In genomic region chr2:233995985-233996384, GRCh38 we compare ENCODE assay signal across 30 cellular contexts. TPM values are rescaled to one million over a fixed set of nuclear protein-coding genes. Genes with fewer than 3 reads are reported as not detected.
DNase-seq lines count a peak whose midpoint lies in the region; ATAC-seq and TF ChIP-seq lines count a peak whose summit lies in the region.
"Had no signal": no experiment of that assay in that cellular context is flagged by ENCODE, and none has a peak within 500 bp of the region (broad histone marks: within the 10 kb centered on the region; RNA-seq: fewer than 3 reads in every experiment).

No MANE protein-coding gene starts in this region.

- no peaks in the 10 kb centered on the region for H3K36me3 ChIP-seq in effector memory CD4-positive, alpha-beta T cell (ENCODE audit: control insufficient read depth, insufficient read depth, low read length)
- H3K36me3 ChIP-seq: heart right ventricle, suprapubic skin had no signal

- H3K27ac ChIP-seq in effector memory CD4-positive, alpha-beta T cell (ENCODE audit: insufficient read depth, low read length, poor library complexity, severe bottlenecking), result no peak overlapping the region
- H3K27ac ChIP-seq: dorsolateral prefrontal cortex, heart right ventricle, suprapubic skin had no signal

- H3K4me1 ChIP-seq in effector memory CD4-positive, alpha-beta T cell (ENCODE audit: control insufficient read depth, insufficient read depth, low read length, poor library complexity, severe bottlenecking), result peaks cover 14% of the 10 kb centered on the region
- H3K4me1 ChIP-seq: suprapubic skin had no signal

- no peak for TF ChIP-seq CTCF in AG10803 (conservative IDR thresholded peaks at IDR 0.05; ENCODE audit: low read length)
- no peak for TF ChIP-seq CTCF in foreskin fibroblast (IDR thresholded peaks at IDR 0.05; ENCODE audit: low read depth, low read length)

- H3K27me3 ChIP-seq in effector memory CD4-positive, alpha-beta T cell (replicated peaks; ENCODE audit: control insufficient read depth, insufficient read depth, low read length, poor library complexity, severe bottlenecking), result no peaks in the 10 kb centered on the region

- peak; percentile 58 for DNase-seq in AG10803 (ENCODE audit: low read depth)
- peak; percentile 37 for DNase-seq in HCEC 1CT
- DNase-seq in RPMI7951 (ENCODE audit: low read depth), result peak; percentile 15
- DNase-seq in foreskin fibroblast, result peak; percentile 48 to 58
- DNase-seq in SW480 (ENCODE audit: low spot score), result no peak
- DNase-seq in DMS79 treated with DMSO at 0.1 percent for 48 hours (lab: John Stamatoyannopoulos, UW), result no peak
- no peak for DNase-seq in effector memory CD4-positive, alpha-beta T cell
- DNase-seq: activated CD4-positive, alpha-beta T cell treated with anti-CD3 and anti-CD28 coated beads for 4 hours; activated naive CD4-positive, alpha-beta T cell treated with anti-CD3 and anti-CD28 coated beads, Interleukin-2, amount 10 ng/mL, durations not matched to agents 7 days and 5 days; COR-L47; dorsolateral prefrontal cortex; heart right ventricle; left cardiac atrium; naive thymus-derived CD4-positive, alpha-beta T cell; NCI-H1105 treated with DMSO at 0.1 percent for 48 hours; NCI-H2081; NCI-H226; NCI-H748 treated with DMSO at 0.1 percent for 48 hours; occipital lobe; OCI-M1; SHP77 treated with DMSO at 0.1 percent for 48 hours had no signal

- H3K9me3 ChIP-seq in effector memory CD4-positive, alpha-beta T cell (ENCODE audit: control insufficient read depth, low read length), result no peaks in the 10 kb centered on the region
- H3K9me3 ChIP-seq: suprapubic skin had no signal

- ATAC-seq in GM21529 (IDR thresholded peaks at IDR 0.05; ENCODE audit: unreplicated experiment), result no peak
- ATAC-seq: HCT116; heart right ventricle; left cardiac atrium; naive thymus-derived CD4-positive, alpha-beta T cell had no signal

- H3K4me3 ChIP-seq in AG10803 (ENCODE audit: low read length) (no peak overlapping the region), foreskin fibroblast (ENCODE audit: low read depth in 1 of 2, low read length in 2 of 2) (no peak overlapping the region)
- H3K4me3 ChIP-seq in effector memory CD4-positive, alpha-beta T cell (ENCODE audit: insufficient read depth, low read depth, low read length, poor library complexity, severe bottlenecking), result no peak overlapping the region
- H3K4me3 ChIP-seq: dorsolateral prefrontal cortex, heart right ventricle, suprapubic skin had no signal

RNA-seq across cellular contexts. Expression of gene SPP2, which starts 54.5 kb away (rescaled TPM):
- not detected in 2 replicates for total RNA-seq in RPMI7951 (2014; rRNA removed; shearing (Covaris generic))
- total RNA-seq: endothelial cell of umbilical vein; fibroblast of villous mesenchyme; heart right ventricle; left cardiac atrium; LHCN-M2; mesenteric fat pad; naive thymus-derived CD4-positive, alpha-beta T cell; occipital lobe; skeletal muscle tissue; suprapubic skin; ureter had no signal

Comparison
In these comparisons a context has a peak if more than half of its experiments do, and no peak if none do; other contexts are left out.
1. DNase-seq: peak in AG10803 (single experiment), HCEC 1CT (single experiment), RPMI7951 (single experiment) and foreskin fibroblast (2 of 2); none in SW480 (single experiment), DMS79 treated with DMSO at 0.1 percent for 48 hours (single experiment) and effector memory CD4-positive, alpha-beta T cell (0 of 3).